In genomic region chr16:4064950-4065352, GRCh38 we compare ENCODE assay signal across 10 cellular contexts. TPM values are rescaled to one million over a fixed set of nuclear protein-coding genes. Genes with fewer than 3 reads are reported as not detected.
A peak's percentile ranks its signal among the peaks of the same experiment; 100 is the strongest.
DNase-seq lines count a peak whose midpoint lies in the region; ATAC-seq and TF ChIP-seq lines count a peak whose summit lies in the region.
"Had no signal": no experiment of that assay in that cellular context is flagged by ENCODE, and none has a peak within 500 bp of the region (broad histone marks: within the 10 kb centered on the region; RNA-seq: fewer than 3 reads in every experiment).

No MANE protein-coding gene starts in this region.

- intact Hi-C loops in OCI-LY7 (cut with micrococcal nuclease; ENCODE audit: unreplicated experiment) (no loop called here), natural killer cell (cut with micrococcal nuclease) (loop anchor here (5.0 to 10.0 kb wide), 2 partner anchors 33 to 50 kb away; partner anchors contain the start of gene ADCY9)

- no peak overlapping the region for H2AFZ ChIP-seq in OCI-LY7 (ENCODE audit: low read length)

- H3K4me1 ChIP-seq in BLaER1 (peaks cover 52% of the 10 kb centered on the region), OCI-LY7 (ENCODE audit: insufficient read depth, low read length, poor library complexity, severe bottlenecking) (no peaks in the 10 kb centered on the region)

- TF ChIP-seq CTCF in OCI-LY7 (conservative IDR thresholded peaks at IDR 0.05; ENCODE audit: low read length) (no peak), natural killer cell (IDR thresholded peaks at IDR 0.05) (no peak)

- peak overlapping the region; percentile 76 for H3K9ac ChIP-seq in BLaER1

- BruUV-seq in OCI-LY7 (replicated peaks; lab: Mats Ljungman, UMichigan) = no TSS peak

- CTCF ChIA-PET in OCI-LY7 (lab: Charles Lee; ENCODE audit: unreplicated experiment) = no interaction called here

- no peak for DNase-seq in OCI-LY7 (ENCODE audit: low spot score)
- no peak for DNase-seq in natural killer cell
- no peak for DNase-seq in NCI-H128 (lab: John Stamatoyannopoulos, UW; ENCODE audit: unreplicated experiment)
- DNase-seq in GM19238 (ENCODE audit: insufficient read length, low spot score) = no peak
- DNase-seq: MV-4-11 had no signal

- H3K27ac ChIP-seq in BLaER1 (peak overlapping the region; percentile 73), OCI-LY7 (ENCODE audit: low read depth, low read length, poor library complexity, severe bottlenecking) (no peak overlapping the region)
- H3K27ac ChIP-seq: SJSA1 had no signal

- H3K79me2 ChIP-seq in OCI-LY7 (ENCODE audit: insufficient read depth, low read depth, low read length) = no peaks in the 10 kb centered on the region

- peaks cover 25% of the 10 kb centered on the region for H3K9me3 Mint-ChIP-seq in activated naive CD8-positive, alpha-beta T cell (ENCODE audit: low read depth)
- H3K9me3 Mint-ChIP-seq in natural killer cell = peaks cover 0 to 6% of the 10 kb centered on the region in 2 donors

- H4K20me1 ChIP-seq in BLaER1 = no peaks in the 10 kb centered on the region
- no peaks in the 10 kb centered on the region for H4K20me1 ChIP-seq in OCI-LY7 (ENCODE audit: insufficient read depth, low read length)

- peak overlapping the region; percentile 72 for H3K27ac Mint-ChIP-seq in activated naive CD8-positive, alpha-beta T cell
- H3K27ac Mint-ChIP-seq in natural killer cell = peak overlapping the region; percentile 90 to 95

- peaks cover 18% of the 10 kb centered on the region for H3K36me3 Mint-ChIP-seq in activated naive CD8-positive, alpha-beta T cell
- peaks cover 24% of the 10 kb centered on the region for H3K36me3 Mint-ChIP-seq in natural killer cell

- H3K27me3 ChIP-seq in BLaER1 = no peaks in the 10 kb centered on the region
- H3K27me3 ChIP-seq: SJSA1 had no signal

- H3K4me3 ChIP-seq in BLaER1 = peak overlapping the region; percentile 55
- no peak overlapping the region for H3K4me3 ChIP-seq in OCI-LY7 (ENCODE audit: low read depth, low read length, poor library complexity, severe bottlenecking)
- H3K4me3 ChIP-seq: SJSA1 had no signal

- peaks cover 24% of the 10 kb centered on the region for H3K36me3 ChIP-seq in BLaER1
- H3K36me3 ChIP-seq in OCI-LY7 (ENCODE audit: insufficient read depth, low read length) = no peaks in the 10 kb centered on the region
- H3K36me3 ChIP-seq: SJSA1 had no signal

- peaks cover 24% of the 10 kb centered on the region for H3K4me1 Mint-ChIP-seq in activated naive CD8-positive, alpha-beta T cell (ENCODE audit: low read depth)
- peaks cover 34 to 37% of the 10 kb centered on the region in 2 donors for H3K4me1 Mint-ChIP-seq in natural killer cell

- H3K27me3 Mint-ChIP-seq in activated naive CD8-positive, alpha-beta T cell = no peaks in the 10 kb centered on the region
- no peaks in the 10 kb centered on the region for H3K27me3 Mint-ChIP-seq in natural killer cell (ENCODE audit: low read depth in 2 of 2)

- H3K9me3 ChIP-seq in BLaER1 = peaks cover 36% of the 10 kb centered on the region
- H3K9me3 ChIP-seq in OCI-LY7 (ENCODE audit: low read length) = peaks cover 29% of the 10 kb centered on the region
- H3K9me3 ChIP-seq: SJSA1 had no signal

- H3K4me3 Mint-ChIP-seq in activated naive CD8-positive, alpha-beta T cell = peak overlapping the region; percentile 76
- H3K4me3 Mint-ChIP-seq in natural killer cell = peak overlapping the region; percentile 75

- POLR2A ChIA-PET in OCI-LY7 (lab: Charles Lee) = no interaction called here

- peak overlapping the region; percentile 84 for H3K4me2 ChIP-seq in BLaER1
- peak overlapping the region; percentile 35; the same call in 1 of the 2 replicates for H3K4me2 ChIP-seq in OCI-LY7 (ENCODE audit: low read length)

- H3K9me2 ChIP-seq in OCI-LY7 (ENCODE audit: insufficient read depth, low read length) = no peaks in the 10 kb centered on the region

- peak; percentile 70 to 83 (median 79) for ATAC-seq in natural killer cell
- ATAC-seq in HG03378 (IDR thresholded peaks at IDR 0.05; ENCODE audit: unreplicated experiment) = no peak
- ATAC-seq in HG03457 (IDR thresholded peaks at IDR 0.05; ENCODE audit: unreplicated experiment) = no peak

RNA-seq across cellular contexts. Expression of gene ADCY9, which starts 51.3 kb away (rescaled TPM):
- 0.08 and 0.22 TPM in 2 replicates for total RNA-seq in OCI-LY7 (2014; rRNA removed; shearing (Covaris generic))
- total RNA-seq in OCI-LY7 (2022) (0.31 and 0.34 TPM in 2 replicates), natural killer cell (10 to 100 TPM; 28.0 to 52.4 (median 38.3) TPM)

Comparison
In these comparisons a context has a peak if more than half of its experiments do, and no peak if none do; other contexts are left out.
1. ATAC-seq: peak in natural killer cell (3 of 3); none in HG03378 (single experiment) and HG03457 (single experiment).
2. RNA of gene ADCY9, which starts 51.3 kb away (total RNA-seq): 28.0 to 52.4 TPM in natural killer cell; 0.08 to 0.34 TPM in OCI-LY7; every median in the first group is over 10 times any median in the second.